8 cellular contexts compared by ENCODE assay signal in the genomic region with DNA sequence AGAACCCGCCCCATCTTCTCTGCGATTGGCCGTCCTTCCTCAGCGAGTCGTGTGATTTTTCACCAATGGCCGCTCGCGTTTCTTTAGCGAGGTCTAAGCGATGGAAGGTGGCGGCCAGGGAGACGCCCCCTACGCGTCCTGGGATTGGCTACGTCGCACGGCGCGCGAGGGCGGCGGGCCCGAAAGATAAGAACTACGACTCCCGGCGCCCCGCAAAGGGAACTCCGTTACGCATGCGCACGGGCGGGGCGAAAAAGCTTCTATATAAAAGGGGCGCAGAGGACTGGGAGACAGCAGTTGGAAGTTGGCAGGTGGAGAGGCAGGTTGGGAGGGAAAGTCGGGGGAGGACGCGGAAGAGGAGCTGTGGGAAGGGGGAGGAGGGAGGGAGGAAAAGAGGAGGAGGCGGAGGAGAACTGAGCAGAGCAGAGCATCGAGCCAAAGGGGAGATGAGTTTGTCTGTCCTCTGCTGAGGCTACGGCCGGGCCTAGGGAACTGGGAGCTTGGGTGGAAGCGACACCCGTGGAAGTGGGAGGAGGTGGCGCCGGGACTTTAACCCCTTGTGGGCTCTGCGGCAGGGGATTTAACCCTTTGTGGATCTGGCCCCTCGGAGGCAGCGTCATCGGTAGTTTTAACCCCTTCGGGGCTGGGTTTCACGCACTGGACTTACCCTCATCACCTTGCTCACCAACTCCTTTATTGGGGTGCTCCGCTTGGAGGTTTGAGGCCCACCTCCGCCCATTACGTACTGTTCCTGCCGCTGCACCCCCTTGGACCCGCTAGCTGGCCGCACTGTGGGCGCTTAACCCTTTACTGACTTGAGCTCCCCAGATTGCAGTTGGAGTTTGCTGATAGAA. TPM values are rescaled to one million over a fixed set of nuclear protein-coding genes. Genes with fewer than 3 reads are reported as not detected.
DNase-seq lines count a peak whose midpoint lies in the region; TF ChIP-seq lines count a peak whose summit lies in the region.

A gene with protein sequence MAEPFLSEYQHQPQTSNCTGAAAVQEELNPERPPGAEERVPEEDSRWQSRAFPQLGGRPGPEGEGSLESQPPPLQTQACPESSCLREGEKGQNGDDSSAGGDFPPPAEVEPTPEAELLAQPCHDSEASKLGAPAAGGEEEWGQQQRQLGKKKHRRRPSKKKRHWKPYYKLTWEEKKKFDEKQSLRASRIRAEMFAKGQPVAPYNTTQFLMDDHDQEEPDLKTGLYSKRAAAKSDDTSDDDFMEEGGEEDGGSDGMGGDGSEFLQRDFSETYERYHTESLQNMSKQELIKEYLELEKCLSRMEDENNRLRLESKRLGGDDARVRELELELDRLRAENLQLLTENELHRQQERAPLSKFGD (plus strand): TSS at position 293 of the 854 bp plus-strand sequence. CDS start 716 bp downstream, outside the sequence.

- H3K4me3 ChIP-seq in GM23248 (peak within 1 kb of the TSS; percentile 94), esophagus squamous epithelium (peak within 1 kb of the TSS; percentile 53 to 90 (median 72))

- H3K36me3 Mint-ChIP-seq in activated T-helper 1 cell treated with anti-CD3 and anti-CD28 coated beads, Interleukin-12 subunit alpha, Interleukin-12 subunit beta, Interleukin-2, Interleukin-4 antibody, amounts not matched to agents 30 ng/mL and 10 ng/mL and 1 ng/mL, durations not matched to agents 14 hours and 24 hours and 36 hours (ENCODE audit: low read depth): peaks cover 17% of the 10 kb centered on the region

- peaks cover 48% of the 10 kb centered on the region for H3K79me2 ChIP-seq in GM23248 (ENCODE audit: insufficient read depth)

- intact Hi-C loops in activated T-helper 1 cell treated with anti-CD3 and anti-CD28 coated beads, Interleukin-12 subunit alpha, Interleukin-12 subunit beta, Interleukin-2, Interleukin-4 antibody, amounts not matched to agents 30 ng/mL and 10 ng/mL and 1 ng/mL, durations not matched to agents 14 hours and 24 hours and 36 hours (cut with micrococcal nuclease): loop anchor here (1.0 to 2.0 kb wide), 6 partner anchors 13 to 169 kb away; a partner anchor contains a TSS
- intact Hi-C loops in esophagus squamous epithelium (cut with DNase I): no loop called here

- no peaks in the 10 kb centered on the region for H3K9me3 ChIP-seq in GM23248 (ENCODE audit: low read depth)
- H3K9me3 ChIP-seq in esophagus squamous epithelium: no peaks in the 10 kb centered on the region

- peak within 1 kb of the TSS; percentile 98 for H3K27ac Mint-ChIP-seq in activated T-helper 1 cell treated with anti-CD3 and anti-CD28 coated beads, Interleukin-12 subunit alpha, Interleukin-12 subunit beta, Interleukin-2, Interleukin-4 antibody, amounts not matched to agents 30 ng/mL and 10 ng/mL and 1 ng/mL, durations not matched to agents 14 hours and 24 hours and 36 hours

- TF ChIP-seq CTCF in esophagus squamous epithelium (IDR thresholded peaks at IDR 0.05): peak in 1 of 6 experiments; percentile 31

- H3K36me3 ChIP-seq in GM23248 (ENCODE audit: low read depth): no peaks in the 10 kb centered on the region
- H3K36me3 ChIP-seq in esophagus squamous epithelium: no peaks in the 10 kb centered on the region

- H3K27me3 Mint-ChIP-seq in activated T-helper 1 cell treated with anti-CD3 and anti-CD28 coated beads, Interleukin-12 subunit alpha, Interleukin-12 subunit beta, Interleukin-2, Interleukin-4 antibody, amounts not matched to agents 30 ng/mL and 10 ng/mL and 1 ng/mL, durations not matched to agents 14 hours and 24 hours and 36 hours (ENCODE audit: insufficient read depth): no peaks in the 10 kb centered on the region

- peaks cover 20% of the 10 kb centered on the region; the same call in 1 of the 2 replicates for H3K4me1 ChIP-seq in GM23248 (ENCODE audit: insufficient read depth)
- H3K4me1 ChIP-seq in esophagus squamous epithelium: peaks cover 23 to 74% (median 38%) of the 10 kb centered on the region in 3 donors

- WGBS in GM23248 (ENCODE audit: low coverage in 1 of 2, low lambda C conversion rate in 2 of 2, missing lambda C conversion rate in 2 of 2), 2 experiments: 1% methylated on average over 56 to 58 of the region's 58 CpGs
- WGBS in esophagus squamous epithelium, 2 donors: 0 to 1% methylated on average over 25 to 53 of the region's 58 CpGs

- DNase-seq in DMS79 treated with DMSO at 0.1 percent for 48 hours (lab: John Stamatoyannopoulos, UW) (peak; percentile 99), GM23248 (peak; percentile 100), Kasumi-1 (lab: John Stamatoyannopoulos, UW) (peak; percentile 99 to 100), RPMI7951 (ENCODE audit: low read depth) (peak; percentile 99), esophagus squamous epithelium (lab: John Stamatoyannopoulos, UW) (peak; percentile 96), myocyte (ENCODE audit: low read depth) (peak; percentile 100)
- peak; percentile 99 for DNase-seq in activated T-helper 1 cell treated with anti-CD3 and anti-CD28 coated beads, Interleukin-12 subunit alpha, Interleukin-12 subunit beta, Interleukin-2, Interleukin-4 antibody, amounts not matched to agents 30 ng/mL and 10 ng/mL and 1 ng/mL, durations not matched to agents 14 hours and 24 hours and 36 hours (ENCODE audit: low spot score)
- DNase-seq in stimulated activated CD8-positive, alpha-beta memory T cell treated with anti-CD3 and anti-CD28 coated beads, Interleukin-7, amount 100 ng/mL, for 48 hours (ENCODE audit: extremely low read depth in 1 of 2, low read depth in 1 of 2): peak; percentile 98

- H3K4me2 ChIP-seq in GM23248 (ENCODE audit: unreplicated experiment): peak within 1 kb of the TSS; percentile 99

- H3K9me3 Mint-ChIP-seq in activated T-helper 1 cell treated with anti-CD3 and anti-CD28 coated beads, Interleukin-12 subunit alpha, Interleukin-12 subunit beta, Interleukin-2, Interleukin-4 antibody, amounts not matched to agents 30 ng/mL and 10 ng/mL and 1 ng/mL, durations not matched to agents 14 hours and 24 hours and 36 hours: no peaks in the 10 kb centered on the region

- H3K27me3 ChIP-seq in GM23248 (replicated peaks; ENCODE audit: insufficient read depth) (no peaks in the 10 kb centered on the region), esophagus squamous epithelium (no peaks in the 10 kb centered on the region)

- H3K4me3 Mint-ChIP-seq in activated T-helper 1 cell treated with anti-CD3 and anti-CD28 coated beads, Interleukin-12 subunit alpha, Interleukin-12 subunit beta, Interleukin-2, Interleukin-4 antibody, amounts not matched to agents 30 ng/mL and 10 ng/mL and 1 ng/mL, durations not matched to agents 14 hours and 24 hours and 36 hours: peak within 1 kb of the TSS; percentile 96

- H2AFZ ChIP-seq in GM23248: peak within 1 kb of the TSS; percentile 70

- H3K9ac ChIP-seq in GM23248: peak within 1 kb of the TSS; percentile 94

- no peaks in the 10 kb centered on the region for H4K20me1 ChIP-seq in GM23248 (ENCODE audit: insufficient read depth)

- H3K9me2 ChIP-seq in GM23248 (ENCODE audit: insufficient read depth): no peaks in the 10 kb centered on the region

- in situ Hi-C loops in GM23248 (cut with MboI): no loop called here

- peak; percentile 81 to 99 (median 98) for TF ChIP-seq POLR2A in esophagus squamous epithelium (IDR thresholded peaks at IDR 0.05)

- H3K4me1 Mint-ChIP-seq in activated T-helper 1 cell treated with anti-CD3 and anti-CD28 coated beads, Interleukin-12 subunit alpha, Interleukin-12 subunit beta, Interleukin-2, Interleukin-4 antibody, amounts not matched to agents 30 ng/mL and 10 ng/mL and 1 ng/mL, durations not matched to agents 14 hours and 24 hours and 36 hours (ENCODE audit: low read depth): peaks cover 26% of the 10 kb centered on the region

- H3K27ac ChIP-seq in GM23248 (peak within 1 kb of the TSS; percentile 97), esophagus squamous epithelium (peak within 1 kb of the TSS; percentile 96 to 99 (median 97))

- peaks cover 33% of the 10 kb centered on the region for H3F3A ChIP-seq in GM23248 (ENCODE audit: insufficient read depth)

RNA-seq across cellular contexts. Expression of the gene that starts here (rescaled TPM):
- 11.6 and 16.2 TPM in 2 replicates for total RNA-seq in GM23248 (2014; rRNA removed; shearing (Covaris generic))
- 9.5 and 10.6 TPM in 2 replicates for polyA plus RNA-seq in GM23248 (2016; fragmentation: Nextera tagmentation; extraction: Ambion mirVana)
- 3.5 and 4.4 TPM in 2 replicates for total RNA-seq in RPMI7951 (2014; rRNA removed; shearing (Covaris generic))
- 65.9 and 67.9 TPM in 2 replicates for total RNA-seq in activated T-helper 1 cell treated with anti-CD3 and anti-CD28 coated beads, Interleukin-12 subunit alpha, Interleukin-12 subunit beta, Interleukin-2, Interleukin-4 antibody, amounts not matched to agents 30 ng/mL and 10 ng/mL and 1 ng/mL, durations not matched to agents 14 hours and 24 hours and 36 hours
- total RNA-seq in esophagus squamous epithelium (10 to 100 TPM; 19.8 to 28.4 (median 25.3) TPM), myocyte (21.0 and 28.4 TPM in 2 replicates)
- polyA plus RNA-seq in myocyte (2012): 36.2 TPM

Comparison
In these comparisons a context has a peak if more than half of its experiments do, and no peak if none do; other contexts are left out.
1. Peak in every context shown above with its lines: DNase-seq, H3K4me3 ChIP-seq and H3K27ac ChIP-seq.